ENCODE assay signal across 32 cellular contexts in genomic region chr4:183945741-183946140, GRCh38. TPM values are rescaled to one million over a fixed set of nuclear protein-coding genes. Genes with fewer than 3 reads are reported as not detected.
"Had no signal": no experiment of that assay in that cellular context is flagged by ENCODE, and none has a peak within 500 bp of the region (broad histone marks: within the 10 kb centered on the region; RNA-seq: fewer than 3 reads in every experiment).

No MANE protein-coding gene starts in this region.

- DNase-seq: activated B cell treated with CpG ODN at 0.5 μM for 24 hours; activated CD4-positive, alpha-beta memory T cell treated with anti-CD3 and anti-CD28 coated beads for 36 hours; activated CD4-positive, alpha-beta T cell treated with anti-CD3 and anti-CD28 coated beads for 4 hours; activated CD4-positive, alpha-beta T cell treated with anti-CD3 and anti-CD28 coated beads, Interleukin-2, amount 50 U/mL, for 1 hour; activated CD4-positive, CD25-positive, alpha-beta regulatory T cell treated with anti-CD3 and anti-CD28 coated beads, Interleukin-2, amount 50 U/mL, for 72 hours; activated CD8-positive, alpha-beta memory T cell treated with anti-CD3 and anti-CD28 coated beads, Interleukin-2, amount 50 U/mL, for 4 hours; activated gamma-delta T cell treated with Interleukin-2 at 50 U/mL for 16 hours; activated naive CD4-positive, alpha-beta T cell treated with anti-CD3 and anti-CD28 coated beads, Interleukin-2, amount 10 ng/mL, durations not matched to agents 7 days and 5 days; activated naive CD8-positive, alpha-beta T cell treated with anti-CD3 and anti-CD28 coated beads, Interleukin-2, amount 50 U/mL, for 24 hours; activated T-cell treated with anti-CD3 and anti-CD28 coated beads for 4 hours; activated T-cell treated with anti-CD3 and anti-CD28 coated beads, Interleukin-2, amount 50 U/mL, for 4 hours; anterior cingulate cortex; brain microvascular endothelial cell; MG63; MV-4-11; NCI-H1092; NCI-H1436 treated with DMSO at 0.1 percent for 48 hours; NCI-H1694 treated with DMSO at 0.1 percent for 48 hours; NCI-H2029; NCI-H345; NCI-H524 treated with DMSO at 0.1 percent for 48 hours; SHP77; SJCRH30; T1000 had no signal

- H3K4me1 Mint-ChIP-seq: activated B cell treated with CpG ODN at 0.5 μM for 24 hours; activated naive CD4-positive, alpha-beta T cell treated with anti-CD3 and anti-CD28 coated beads, Interleukin-2, amount 10 ng/mL, durations not matched to agents 7 days and 5 days; activated naive CD8-positive, alpha-beta T cell treated with anti-CD3 and anti-CD28 coated beads, Interleukin-2, amount 50 U/mL, for 24 hours; central memory CD8-positive, alpha-beta T cell had no signal

- H3K27ac Mint-ChIP-seq: activated B cell treated with CpG ODN at 0.5 μM for 24 hours; activated CD4-positive, alpha-beta memory T cell treated with anti-CD3 and anti-CD28 coated beads for 36 hours; activated naive CD4-positive, alpha-beta T cell treated with anti-CD3 and anti-CD28 coated beads, Interleukin-2, amount 10 ng/mL, durations not matched to agents 7 days and 5 days; activated naive CD8-positive, alpha-beta T cell; activated naive CD8-positive, alpha-beta T cell treated with anti-CD3 and anti-CD28 coated beads, Interleukin-2, amount 50 U/mL, for 24 hours; activated T-helper 1 cell treated with anti-CD3 and anti-CD28 coated beads, Interleukin-12 subunit alpha, Interleukin-12 subunit beta, Interleukin-2, Interleukin-4 antibody, amounts not matched to agents 30 ng/mL and 10 ng/mL and 1 ng/mL, durations not matched to agents 14 hours and 24 hours and 36 hours had no signal

- H3K36me3 Mint-ChIP-seq: activated CD4-positive, alpha-beta memory T cell treated with anti-CD3 and anti-CD28 coated beads for 36 hours; activated naive CD4-positive, alpha-beta T cell treated with anti-CD3 and anti-CD28 coated beads, Interleukin-2, amount 10 ng/mL, durations not matched to agents 7 days and 5 days; activated naive CD8-positive, alpha-beta T cell had no signal

- H3K4me3 Mint-ChIP-seq: activated B cell treated with CpG ODN at 0.5 μM for 24 hours; activated CD4-positive, alpha-beta memory T cell treated with anti-CD3 and anti-CD28 coated beads for 36 hours; activated naive CD4-positive, alpha-beta T cell treated with anti-CD3 and anti-CD28 coated beads, Interleukin-2, amount 10 ng/mL, durations not matched to agents 7 days and 5 days; activated naive CD8-positive, alpha-beta T cell; activated naive CD8-positive, alpha-beta T cell treated with anti-CD3 and anti-CD28 coated beads, Interleukin-2, amount 50 U/mL, for 24 hours; activated T-cell treated with anti-CD3 and anti-CD28 coated beads, Interleukin-2, amount 50 U/mL, for 4 hours; activated T-helper 1 cell treated with anti-CD3 and anti-CD28 coated beads, Interleukin-12 subunit alpha, Interleukin-12 subunit beta, Interleukin-2, Interleukin-4 antibody, amounts not matched to agents 30 ng/mL and 10 ng/mL and 1 ng/mL, durations not matched to agents 14 hours and 24 hours and 36 hours; central memory CD8-positive, alpha-beta T cell had no signal

- H3K9me3 Mint-ChIP-seq: activated B cell treated with CpG ODN at 0.5 μM for 24 hours; activated CD4-positive, alpha-beta memory T cell treated with anti-CD3 and anti-CD28 coated beads for 36 hours; activated naive CD4-positive, alpha-beta T cell treated with anti-CD3 and anti-CD28 coated beads, Interleukin-2, amount 10 ng/mL, durations not matched to agents 7 days and 5 days; activated naive CD8-positive, alpha-beta T cell treated with anti-CD3 and anti-CD28 coated beads, Interleukin-2, amount 50 U/mL, for 24 hours; activated T-cell treated with anti-CD3 and anti-CD28 coated beads, Interleukin-2, amount 50 U/mL, for 4 hours; activated T-helper 1 cell treated with anti-CD3 and anti-CD28 coated beads, Interleukin-12 subunit alpha, Interleukin-12 subunit beta, Interleukin-2, Interleukin-4 antibody, amounts not matched to agents 30 ng/mL and 10 ng/mL and 1 ng/mL, durations not matched to agents 14 hours and 24 hours and 36 hours; central memory CD8-positive, alpha-beta T cell had no signal

- ATAC-seq: activated naive CD8-positive, alpha-beta T cell treated with anti-CD3 and anti-CD28 coated beads, Interleukin-2, amount 50 U/mL, for 24 hours; activated T-cell treated with anti-CD3 and anti-CD28 coated beads, Interleukin-2, amount 50 U/mL, for 4 hours; Panc1 had no signal

- H3K27me3 ChIP-seq: brain microvascular endothelial cell, MG63, SJCRH30 had no signal

- H3K27me3 Mint-ChIP-seq: activated naive CD4-positive, alpha-beta T cell treated with anti-CD3 and anti-CD28 coated beads, Interleukin-2, amount 10 ng/mL, durations not matched to agents 7 days and 5 days had no signal

- H3K9me3 ChIP-seq: MG63, SJCRH30 had no signal

- H3K4me3 ChIP-seq: MG63, SJCRH30, SK-N-MC had no signal

- H3K36me3 ChIP-seq: brain microvascular endothelial cell, MG63, SJCRH30 had no signal

- H3K4me1 ChIP-seq: SJCRH30 had no signal

- H3K27ac ChIP-seq: brain microvascular endothelial cell, SJCRH30, SK-N-MC had no signal

RNA-seq across cellular contexts. Expression of gene STOX2, which starts 40.6 kb away (rescaled TPM):
- total RNA-seq: activated B cell treated with CpG ODN at 0.5 μM for 24 hours; activated CD4-positive, alpha-beta memory T cell treated with anti-CD3 and anti-CD28 coated beads for 36 hours; activated T-cell treated with anti-CD3 and anti-CD28 coated beads, Interleukin-2, amount 50 U/mL, for 4 hours; activated T-helper 1 cell treated with anti-CD3 and anti-CD28 coated beads, Interleukin-12 subunit alpha, Interleukin-12 subunit beta, Interleukin-2, Interleukin-4 antibody, amounts not matched to agents 30 ng/mL and 10 ng/mL and 1 ng/mL, durations not matched to agents 14 hours and 24 hours and 36 hours; RPMI7951; T-helper 1 cell treated with Interleukin-12 subunit alpha and Interleukin-12 subunit beta and Interleukin-4 antibody, amounts not matched to agents 30 ng/mL and 1 ng/mL, for 36 hours; T-helper 2 cell treated with Interferon-gamma antibody and Interleukin-4, amounts not matched to agents 100 ng/mL and 5 ng/mL, for 36 hours had no signal
